1 cellular context compared by ENCODE assay signal in genomic region chr1:151976015-151976343, GRCh38.
TF ChIP-seq lines count a peak whose summit lies in the region.

No MANE protein-coding gene starts in this region.

TF ChIP-seq in K562, 482 proteins besides CTCF, POLR2A, EP300 and RAD21 (continued from another document and continues in another):
- TF ChIP-seq E2F6 (IDR thresholded peaks at IDR 0.05; ENCODE audit: borderline replicate concordance in 1 of 2, extremely low read depth in 1 of 2, insufficient read depth in 1 of 2, insufficient read length in 1 of 2, low read depth in 1 of 2, low read length in 1 of 2, poor library complexity in 1 of 2, severe bottlenecking in 1 of 2), result no peak
- peak; percentile 16 for TF ChIP-seq DACH1 (IDR thresholded peaks at IDR 0.05; ENCODE audit: partially characterized antibody)
- TF ChIP-seq ZNF551 (CRISPR knock-in tag; IDR thresholded peaks at IDR 0.05), result no peak
- no peak for TF ChIP-seq RFX1 (IDR thresholded peaks at IDR 0.05)
- TF ChIP-seq PML (IDR thresholded peaks at IDR 0.05; ENCODE audit: low read length), result peak; percentile 76
- peak; percentile 95 for TF ChIP-seq CBFA2T3 (IDR thresholded peaks at IDR 0.05)
- no peak for TF ChIP-seq NRF1 (conservative IDR thresholded peaks at IDR 0.05 in 1 of 2, IDR thresholded peaks at IDR 0.05 in 1 of 2)
- TF ChIP-seq ZKSCAN8 (CRISPR knock-in tag; IDR thresholded peaks at IDR 0.05), result no peak
- TF ChIP-seq TCF3 (CRISPR knock-in tag; IDR thresholded peaks at IDR 0.05), result peak; percentile 91
- TF ChIP-seq ATF7 (IDR thresholded peaks at IDR 0.05), result peak; percentile 32; the same call in 1 of the 2 replicates
- peak; percentile 87 to 94 for TF ChIP-seq KDM1A (IDR thresholded peaks at IDR 0.05)
- no peak for TF ChIP-seq NCOA4 (IDR thresholded peaks at IDR 0.05; ENCODE audit: partially characterized antibody)
- no peak for TF ChIP-seq CTBP1 (IDR thresholded peaks at IDR 0.05; ENCODE audit: borderline replicate concordance)
- TF ChIP-seq GATA2 (CRISPR knock-in tag; IDR thresholded peaks at IDR 0.05), result peak; percentile 65
- TF ChIP-seq, protein P1, sequence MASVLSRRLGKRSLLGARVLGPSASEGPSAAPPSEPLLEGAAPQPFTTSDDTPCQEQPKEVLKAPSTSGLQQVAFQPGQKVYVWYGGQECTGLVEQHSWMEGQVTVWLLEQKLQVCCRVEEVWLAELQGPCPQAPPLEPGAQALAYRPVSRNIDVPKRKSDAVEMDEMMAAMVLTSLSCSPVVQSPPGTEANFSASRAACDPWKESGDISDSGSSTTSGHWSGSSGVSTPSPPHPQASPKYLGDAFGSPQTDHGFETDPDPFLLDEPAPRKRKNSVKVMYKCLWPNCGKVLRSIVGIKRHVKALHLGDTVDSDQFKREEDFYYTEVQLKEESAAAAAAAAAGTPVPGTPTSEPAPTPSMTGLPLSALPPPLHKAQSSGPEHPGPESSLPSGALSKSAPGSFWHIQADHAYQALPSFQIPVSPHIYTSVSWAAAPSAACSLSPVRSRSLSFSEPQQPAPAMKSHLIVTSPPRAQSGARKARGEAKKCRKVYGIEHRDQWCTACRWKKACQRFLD (CRISPR knock-in tag; IDR thresholded peaks at IDR 0.05), result no peak
- peak; percentile 7 for TF ChIP-seq TAF9B (IDR thresholded peaks at IDR 0.05; ENCODE audit: partially characterized antibody)
- TF ChIP-seq ZEB2 (IDR thresholded peaks at IDR 0.05), result no peak
- TF ChIP-seq, protein P2, sequence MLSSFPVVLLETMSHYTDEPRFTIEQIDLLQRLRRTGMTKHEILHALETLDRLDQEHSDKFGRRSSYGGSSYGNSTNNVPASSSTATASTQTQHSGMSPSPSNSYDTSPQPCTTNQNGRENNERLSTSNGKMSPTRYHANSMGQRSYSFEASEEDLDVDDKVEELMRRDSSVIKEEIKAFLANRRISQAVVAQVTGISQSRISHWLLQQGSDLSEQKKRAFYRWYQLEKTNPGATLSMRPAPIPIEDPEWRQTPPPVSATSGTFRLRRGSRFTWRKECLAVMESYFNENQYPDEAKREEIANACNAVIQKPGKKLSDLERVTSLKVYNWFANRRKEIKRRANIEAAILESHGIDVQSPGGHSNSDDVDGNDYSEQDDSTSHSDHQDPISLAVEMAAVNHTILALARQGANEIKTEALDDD (IDR thresholded peaks at IDR 0.05), result 0 out of 2 replicates have a peak, but pooled peaks have one; percentile 26
- TF ChIP-seq, protein P3, sequence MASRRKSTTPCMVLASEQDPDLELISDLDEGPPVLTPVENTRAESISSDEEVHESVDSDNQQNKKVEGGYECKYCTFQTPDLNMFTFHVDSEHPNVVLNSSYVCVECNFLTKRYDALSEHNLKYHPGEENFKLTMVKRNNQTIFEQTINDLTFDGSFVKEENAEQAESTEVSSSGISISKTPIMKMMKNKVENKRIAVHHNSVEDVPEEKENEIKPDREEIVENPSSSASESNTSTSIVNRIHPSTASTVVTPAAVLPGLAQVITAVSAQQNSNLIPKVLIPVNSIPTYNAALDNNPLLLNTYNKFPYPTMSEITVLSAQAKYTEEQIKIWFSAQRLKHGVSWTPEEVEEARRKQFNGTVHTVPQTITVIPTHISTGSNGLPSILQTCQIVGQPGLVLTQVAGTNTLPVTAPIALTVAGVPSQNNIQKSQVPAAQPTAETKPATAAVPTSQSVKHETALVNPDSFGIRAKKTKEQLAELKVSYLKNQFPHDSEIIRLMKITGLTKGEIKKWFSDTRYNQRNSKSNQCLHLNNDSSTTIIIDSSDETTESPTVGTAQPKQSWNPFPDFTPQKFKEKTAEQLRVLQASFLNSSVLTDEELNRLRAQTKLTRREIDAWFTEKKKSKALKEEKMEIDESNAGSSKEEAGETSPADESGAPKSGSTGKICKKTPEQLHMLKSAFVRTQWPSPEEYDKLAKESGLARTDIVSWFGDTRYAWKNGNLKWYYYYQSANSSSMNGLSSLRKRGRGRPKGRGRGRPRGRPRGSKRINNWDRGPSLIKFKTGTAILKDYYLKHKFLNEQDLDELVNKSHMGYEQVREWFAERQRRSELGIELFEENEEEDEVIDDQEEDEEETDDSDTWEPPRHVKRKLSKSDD (conservative IDR thresholded peaks at IDR 0.05; ENCODE audit: low read length), result no peak
- peak; percentile 36 to 70; a peak in 1 of 4 replicates for TF ChIP-seq HDAC1 (IDR thresholded peaks at IDR 0.05)
- peak; percentile 63 for TF ChIP-seq SMARCB1 (IDR thresholded peaks at IDR 0.05; ENCODE audit: insufficient read length, low read depth)
- TF ChIP-seq, protein P4, sequence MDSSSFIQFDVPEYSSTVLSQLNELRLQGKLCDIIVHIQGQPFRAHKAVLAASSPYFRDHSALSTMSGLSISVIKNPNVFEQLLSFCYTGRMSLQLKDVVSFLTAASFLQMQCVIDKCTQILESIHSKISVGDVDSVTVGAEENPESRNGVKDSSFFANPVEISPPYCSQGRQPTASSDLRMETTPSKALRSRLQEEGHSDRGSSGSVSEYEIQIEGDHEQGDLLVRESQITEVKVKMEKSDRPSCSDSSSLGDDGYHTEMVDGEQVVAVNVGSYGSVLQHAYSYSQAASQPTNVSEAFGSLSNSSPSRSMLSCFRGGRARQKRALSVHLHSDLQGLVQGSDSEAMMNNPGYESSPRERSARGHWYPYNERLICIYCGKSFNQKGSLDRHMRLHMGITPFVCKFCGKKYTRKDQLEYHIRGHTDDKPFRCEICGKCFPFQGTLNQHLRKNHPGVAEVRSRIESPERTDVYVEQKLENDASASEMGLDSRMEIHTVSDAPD (CRISPR knock-in tag; IDR thresholded peaks at IDR 0.05), result no peak
- peak; percentile 73 for TF ChIP-seq FOXM1 (IDR thresholded peaks at IDR 0.05; ENCODE audit: low read depth)
- TF ChIP-seq FOXM1 (CRISPR knock-in tag; IDR thresholded peaks at IDR 0.05; ENCODE audit: low read depth), result no peak
- 0 out of 2 replicates have a peak, but pooled peaks have one; percentile 12 for TF ChIP-seq NFE2 (IDR thresholded peaks at IDR 0.05; ENCODE audit: low read depth)
- no peak for TF ChIP-seq PHB2 (IDR thresholded peaks at IDR 0.05; ENCODE audit: low read depth)
- TF ChIP-seq ZNF444 (CRISPR knock-in tag; IDR thresholded peaks at IDR 0.05), result no peak
- no peak for TF ChIP-seq ZNF436 (CRISPR knock-in tag; IDR thresholded peaks at IDR 0.05)
- TF ChIP-seq NCOA2 (IDR thresholded peaks at IDR 0.05; ENCODE audit: partially characterized antibody in 2 of 2), result peak in 1 of 2 experiments; percentile 11
- TF ChIP-seq LEF1 (IDR thresholded peaks at IDR 0.05), result 0 out of 2 replicates have a peak, but pooled peaks have one; percentile 19
- TF ChIP-seq NCOA1 (IDR thresholded peaks at IDR 0.05; ENCODE audit: low read depth), result peak; percentile 44; the same call in 1 of the 2 replicates
- TF ChIP-seq MEIS2 (IDR thresholded peaks at IDR 0.05; ENCODE audit: partially characterized antibody), result peak; percentile 12
- no peak; the same call in 1 of the 2 replicates for TF ChIP-seq ESRRA (IDR thresholded peaks at IDR 0.05; ENCODE audit: borderline replicate concordance, low read depth)
- TF ChIP-seq ZNF3 (CRISPR knock-in tag; IDR thresholded peaks at IDR 0.05), result peak; percentile 92
- TF ChIP-seq SMARCA5 (IDR thresholded peaks at IDR 0.05), result peak; percentile 72; the same call in 1 of the 2 replicates
- TF ChIP-seq ZNF592 (IDR thresholded peaks at IDR 0.05), result no peak
- peak; percentile 90; the same call in 1 of the 2 replicates for TF ChIP-seq ARID3A (IDR thresholded peaks at IDR 0.05; ENCODE audit: borderline replicate concordance, low read depth, low read length)
- TF ChIP-seq MECOM (CRISPR knock-in tag; IDR thresholded peaks at IDR 0.05), result peak; percentile 73; the same call in 1 of the 2 replicates
- no peak for TF ChIP-seq TAF7 (tag; IDR thresholded peaks at IDR 0.05)
- peak; percentile 92 for TF ChIP-seq TEAD4 (IDR thresholded peaks at IDR 0.05; ENCODE audit: low read length)
- no peak for TF ChIP-seq TEAD4 (CRISPR knock-in tag; IDR thresholded peaks at IDR 0.05; ENCODE audit: borderline replicate concordance)
- no peak for TF ChIP-seq MTF1 (CRISPR knock-in tag; IDR thresholded peaks at IDR 0.05; ENCODE audit: borderline replicate concordance)
- no peak for TF ChIP-seq BRF1 (IDR thresholded peaks at IDR 0.05; ENCODE audit: borderline replicate concordance, extremely low read depth, insufficient read length)
- TF ChIP-seq ZNF75A (CRISPR knock-in tag; IDR thresholded peaks at IDR 0.05), result no peak
- peak in 1 of 2 experiments; percentile 84; a peak in 2 of 4 replicates for TF ChIP-seq ZMIZ1 (IDR thresholded peaks at IDR 0.05; ENCODE audit: low read depth in 2 of 2, low read length in 2 of 2)
- TF ChIP-seq, protein P5, sequence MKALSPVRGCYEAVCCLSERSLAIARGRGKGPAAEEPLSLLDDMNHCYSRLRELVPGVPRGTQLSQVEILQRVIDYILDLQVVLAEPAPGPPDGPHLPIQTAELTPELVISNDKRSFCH (CRISPR knock-in tag; IDR thresholded peaks at IDR 0.05), result no peak
- TF ChIP-seq, protein P5 (tag; IDR thresholded peaks at IDR 0.05), result no peak
- peak; percentile 60; the same call in 1 of the 2 replicates for TF ChIP-seq JUND (IDR thresholded peaks at IDR 0.05; ENCODE audit: borderline replicate concordance, low read depth, low read length)
- peak; percentile 67; the same call in 2 of the 3 replicates for TF ChIP-seq JUND (tag; IDR thresholded peaks at IDR 0.05; ENCODE audit: borderline replicate concordance, low read depth, low read length)
- TF ChIP-seq HDAC3 (IDR thresholded peaks at IDR 0.05; ENCODE audit: borderline replicate concordance, partially characterized antibody), result peak; percentile 69
- peak; percentile 75 to 92; a peak in 3 of 4 replicates for TF ChIP-seq RCOR1 (IDR thresholded peaks at IDR 0.05; ENCODE audit: borderline replicate concordance in 1 of 2, low read depth in 2 of 2, low read length in 2 of 2)
- TF ChIP-seq CBFA2T2 (conservative IDR thresholded peaks at IDR 0.05), result peak; percentile 90
- peak; percentile 34; the same call in 1 of the 2 replicates for TF ChIP-seq GATAD2B (IDR thresholded peaks at IDR 0.05; ENCODE audit: borderline replicate concordance)
